Comparison of ENCODE assay signal across 10 cellular contexts in genomic region chr10:72258617-72259016, GRCh38. TPM values are rescaled to one million over a fixed set of nuclear protein-coding genes. Genes with fewer than 3 reads are reported as not detected.
DNase-seq lines count a peak whose midpoint lies in the region; ATAC-seq and TF ChIP-seq lines count a peak whose summit lies in the region.
"Had no signal": no experiment of that assay in that cellular context is flagged by ENCODE, and none has a peak within 500 bp of the region (broad histone marks: within the 10 kb centered on the region; RNA-seq: fewer than 3 reads in every experiment).

No MANE protein-coding gene starts in this region.

- H3K27me3 ChIP-seq in BE2C (no peaks in the 10 kb centered on the region), HCT116 (ENCODE audit: insufficient read depth, low read length) (no peaks in the 10 kb centered on the region), foreskin keratinocyte (no peaks in the 10 kb centered on the region)

- H3K79me2 ChIP-seq in HCT116 (ENCODE audit: insufficient read depth, low read length): no peaks in the 10 kb centered on the region

- peaks cover 22% of the 10 kb centered on the region for H3K4me1 ChIP-seq in BE2C
- H3K4me1 ChIP-seq in HCT116 (ENCODE audit: control insufficient read depth in 1 of 2, insufficient read depth in 2 of 2, low read length in 2 of 2): peaks cover 47 to 75% of the 10 kb centered on the region in 2 experiments
- H3K4me1 ChIP-seq in foreskin keratinocyte: peaks cover 41% of the 10 kb centered on the region

- TF ChIP-seq RAD21 in HCT116 (IDR thresholded peaks at IDR 0.05; ENCODE audit: low read depth): no peak

- ATAC-seq in HCT116 (no peak), foreskin keratinocyte (no peak), GM21381 (IDR thresholded peaks at IDR 0.05; ENCODE audit: unreplicated experiment) (no peak)

- H3K9me3 ChIP-seq in BE2C (no peaks in the 10 kb centered on the region), HCT116 (ENCODE audit: control insufficient read depth in 1 of 2, insufficient read depth in 1 of 2, low read depth in 1 of 2, low read length in 2 of 2) (no peaks in the 10 kb centered on the region)

- POLR2A ChIA-PET in HCT116 (lab: Charles Lee): interaction anchor here (1.0 to 9.2 kb wide), 5 partner anchors 11 to 68 kb away, joined by 3 to 166 read pairs (median 4); partner anchors contain the start of gene DDIT4

- H3K9me3 Mint-ChIP-seq in chondrocyte (ENCODE audit: low read depth) (no peaks in the 10 kb centered on the region), osteocyte (ENCODE audit: unreplicated experiment) (no peaks in the 10 kb centered on the region)

- H3K27ac ChIP-seq in HCT116 (ENCODE audit: low read depth, low read length) (no peak overlapping the region; the same call in 1 of the 2 replicates), foreskin keratinocyte (no peak overlapping the region)

- H3K4me2 ChIP-seq in HCT116 (ENCODE audit: low read length): no peak overlapping the region

- H3K27ac Mint-ChIP-seq in chondrocyte (ENCODE audit: unreplicated experiment) (peak overlapping the region; percentile 79), osteocyte (ENCODE audit: unreplicated experiment) (peak overlapping the region; percentile 98)

- no peak overlapping the region for H3K9ac ChIP-seq in HCT116 (ENCODE audit: low read length)

- H3K36me3 Mint-ChIP-seq in chondrocyte (ENCODE audit: low read depth) (no peaks in the 10 kb centered on the region), osteocyte (ENCODE audit: unreplicated experiment) (no peaks in the 10 kb centered on the region)

- CTCF ChIA-PET in HCT116 (lab: Charles Lee): interaction anchor here (2.0 kb wide), 1 partner anchor 17 kb away, joined by 5 read pairs; no protein-coding TSS in a partner anchor

- no peaks in the 10 kb centered on the region for H3K9me2 ChIP-seq in HCT116 (ENCODE audit: insufficient read depth)

- no peak for TF ChIP-seq POLR2A in HCT116 (IDR thresholded peaks at IDR 0.05; ENCODE audit: borderline replicate concordance, extremely low read depth, insufficient read depth, insufficient read length)

- peaks cover 67% of the 10 kb centered on the region for H3K4me1 Mint-ChIP-seq in chondrocyte (ENCODE audit: low read depth)
- H3K4me1 Mint-ChIP-seq in osteocyte (ENCODE audit: unreplicated experiment): peaks cover 75% of the 10 kb centered on the region

- H3K27me3 Mint-ChIP-seq in chondrocyte (ENCODE audit: low read depth) (no peaks in the 10 kb centered on the region), osteocyte (ENCODE audit: unreplicated experiment) (no peaks in the 10 kb centered on the region)

- H3K36me3 ChIP-seq in BE2C (no peaks in the 10 kb centered on the region), HCT116 (ENCODE audit: control insufficient read depth in 1 of 2, insufficient read depth in 2 of 2, low read length in 2 of 2) (no peaks in the 10 kb centered on the region)

- BruUV-seq in HCT116 (replicated peaks; lab: Mats Ljungman, UMichigan): no TSS peak

- TF ChIP-seq CTCF in BE2C (IDR thresholded peaks at IDR 0.05; ENCODE audit: low read depth, low read length): 0 out of 2 replicates have a peak, but pooled peaks have one; percentile 4
- TF ChIP-seq CTCF in HCT116 (IDR thresholded peaks at IDR 0.05 in 2 of 3, conservative IDR thresholded peaks at IDR 0.05 in 1 of 3; ENCODE audit: borderline replicate concordance in 1 of 3, insufficient read depth in 1 of 3, low read depth in 2 of 3, low read length in 2 of 3): 0 out of 6 replicates have a peak, but pooled peaks of 2 of the 3 experiments have one; percentile 16 to 20
- TF ChIP-seq CTCF in chondrocyte (IDR thresholded peaks at IDR 0.05): no peak
- no peak for TF ChIP-seq CTCF in osteocyte (IDR thresholded peaks at IDR 0.05)
- TF ChIP-seq CTCF in foreskin keratinocyte (conservative IDR thresholded peaks at IDR 0.05): no peak

- no peaks in the 10 kb centered on the region for H4K20me1 ChIP-seq in HCT116 (ENCODE audit: insufficient read depth)

- intact Hi-C loops in HCT116 (cut with micrococcal nuclease): no loop called here

- H2AFZ ChIP-seq in HCT116 (ENCODE audit: low read depth, low read length, poor library complexity, severe bottlenecking): no peak overlapping the region

- DNase-seq in BE2C: no peak
- no peak for DNase-seq in HCT116 (ENCODE audit: low read depth, low spot score)
- DNase-seq in chondrocyte (ENCODE audit: low spot score): no peak
- DNase-seq in osteocyte (ENCODE audit: extremely low spot score, unreplicated experiment): no peak
- no peak for DNase-seq in NCI-H1417 (lab: John Stamatoyannopoulos, UW)
- no peak for DNase-seq in foreskin keratinocyte
- no peak for DNase-seq in NCI-H2029 (lab: John Stamatoyannopoulos, UW)
- DNase-seq: activated gamma-delta T cell, GOT3 had no signal

- RAD21 ChIA-PET in HCT116 (lab: Charles Lee; ENCODE audit: low non-redundant PET in 1 of 2, low total read pairs in 2 of 2, uncharacterized antibody in 2 of 2, unreplicated experiment in 2 of 2): no interaction called here

- H3K4me3 Mint-ChIP-seq in chondrocyte (ENCODE audit: unreplicated experiment) (no peak overlapping the region), osteocyte (ENCODE audit: unreplicated experiment) (no peak overlapping the region)

- H3K4me3 ChIP-seq in BE2C (ENCODE audit: low read depth, low read length) (no peak overlapping the region), HCT116 (replicated peaks in 1 of 2; ENCODE audit: low read depth in 1 of 2, low read length in 2 of 2) (no peak overlapping the region)

TF ChIP-seq in HCT116, 20 proteins besides CTCF, POLR2A, EP300 and RAD21:
- TF ChIP-seq YY1 (IDR thresholded peaks at IDR 0.05; ENCODE audit: extremely low read depth, insufficient replicate concordance, low read depth, low read length): no peak
- TF ChIP-seq ATF3 (IDR thresholded peaks at IDR 0.05): no peak
- no peak for TF ChIP-seq SRF (IDR thresholded peaks at IDR 0.05; ENCODE audit: low read depth)
- no peak for TF ChIP-seq ELF1 (IDR thresholded peaks at IDR 0.05; ENCODE audit: borderline replicate concordance, low read depth)
- no peak for TF ChIP-seq JUND (IDR thresholded peaks at IDR 0.05)
- TF ChIP-seq CEBPB (IDR thresholded peaks at IDR 0.05; ENCODE audit: low read depth): no peak
- TF ChIP-seq EZH2phosphoT487 (IDR thresholded peaks at IDR 0.05; ENCODE audit: borderline replicate concordance): no peak
- TF ChIP-seq CBX3 (IDR thresholded peaks at IDR 0.05; ENCODE audit: low read depth): no peak

RNA-seq across cellular contexts. Expression of gene DDIT4, which starts 15.1 kb away (rescaled TPM):
- polyA plus RNA-seq in BE2C (2012; ENCODE audit: insufficient read depth, insufficient read length, low read depth): 468 TPM
- total RNA-seq in HCT116 (2021; ENCODE audit: unreplicated experiment) (462 TPM), chondrocyte (68.5 to 241 TPM (median 227 TPM) in 3 replicates), osteocyte (288 and 290 TPM in 2 replicates), foreskin keratinocyte (276 and 302 TPM in 2 replicates)
- polyA plus RNA-seq in HCT116 (2012): 1,030 and 1,103 TPM in 2 replicates
- 260 and 285 TPM in 2 replicates for polyA plus RNA-seq in foreskin keratinocyte

RNA-seq across cellular contexts. Expression of gene ASCC1, which starts 42.5 kb away (rescaled TPM):
- polyA plus RNA-seq in BE2C (2012; ENCODE audit: insufficient read depth, insufficient read length, low read depth): 22.0 TPM
- 34.5 TPM for total RNA-seq in HCT116 (2021; ENCODE audit: unreplicated experiment)
- polyA plus RNA-seq in HCT116 (2012): 21.8 and 28.4 TPM in 2 replicates
- 31.6 to 36.8 TPM (median 35.4 TPM) in 3 replicates for total RNA-seq in chondrocyte
- 39.1 and 40.6 TPM in 2 replicates for total RNA-seq in osteocyte
- 27.7 and 28.8 TPM in 2 replicates for total RNA-seq in foreskin keratinocyte
- 15.8 and 18.8 TPM in 2 replicates for polyA plus RNA-seq in foreskin keratinocyte

RNA-seq across cellular contexts. Expression of gene ANAPC16, which starts 42.8 kb away (rescaled TPM):
- polyA plus RNA-seq in BE2C (2012; ENCODE audit: insufficient read depth, insufficient read length, low read depth): 95.9 TPM
- 71.1 TPM for total RNA-seq in HCT116 (2021; ENCODE audit: unreplicated experiment)
- polyA plus RNA-seq in HCT116 (2012): 64.1 and 72.3 TPM in 2 replicates
- 48.5 to 54.4 TPM (median 52.9 TPM) in 3 replicates for total RNA-seq in chondrocyte
- 61.7 and 70.3 TPM in 2 replicates for total RNA-seq in osteocyte
- total RNA-seq in foreskin keratinocyte: 64.6 and 65.6 TPM in 2 replicates
- 80.3 and 85.6 TPM in 2 replicates for polyA plus RNA-seq in foreskin keratinocyte

Comparison
In these comparisons a context has a peak if more than half of its experiments do, and no peak if none do; other contexts are left out.
1. CTCF ChIP-seq: peak in BE2C (single experiment) and HCT116 (2 of 3); none in chondrocyte (single experiment), osteocyte (single experiment) and foreskin keratinocyte (single experiment).